ENCODE assay signal across 33 cellular contexts in genomic region chr1:1148569-1148968, GRCh38. TPM values are rescaled to one million over a fixed set of nuclear protein-coding genes. Genes with fewer than 3 reads are reported as not detected.
"Had no signal": no experiment of that assay in that cellular context is flagged by ENCODE, and none has a peak within 500 bp of the region (broad histone marks: within the 10 kb centered on the region; RNA-seq: fewer than 3 reads in every experiment).

No MANE protein-coding gene starts in this region.

- H3K79me2 ChIP-seq: hepatocyte had no signal

- H3K27ac Mint-ChIP-seq: nephron; neural progenitor cell; stimulated activated naive B cell treated with anti-CD40 and anti-IgM and Interleukin-4, amounts not matched to agents 10 μg/mL and 1 μg/mL and 100 μg/mL, for 72 hours; stimulated activated naive CD8-positive, alpha-beta T cell treated with anti-CD3 and anti-CD28 coated beads, Interleukin-15, Interleukin-2, amounts not matched to agents 100 ng/mL and 50 ng/mL, for 24 hours had no signal

- H3K36me3 ChIP-seq: gastrocnemius medialis, heart left ventricle, neural progenitor cell, ovary, sigmoid colon, thoracic aorta, tibial nerve, upper lobe of right lung, uterus had no signal

- H3K4me3 Mint-ChIP-seq: naive thymus-derived CD4-positive, alpha-beta T cell; nephron; neural progenitor cell; stimulated activated naive B cell treated with anti-CD40 and anti-IgM and Interleukin-4, amounts not matched to agents 10 μg/mL and 1 μg/mL and 100 μg/mL, for 72 hours; stimulated activated naive CD8-positive, alpha-beta T cell treated with anti-CD3 and anti-CD28 coated beads, Interleukin-15, Interleukin-2, amounts not matched to agents 100 ng/mL and 50 ng/mL, for 24 hours had no signal

- H3K4me1 Mint-ChIP-seq: nephron had no signal

- H3K4me1 ChIP-seq: gastrocnemius medialis, neural progenitor cell, psoas muscle, sigmoid colon, upper lobe of right lung, uterus had no signal

- H3K27me3 Mint-ChIP-seq: naive thymus-derived CD4-positive, alpha-beta T cell; stimulated activated naive B cell treated with anti-CD40 and anti-IgM and Interleukin-4, amounts not matched to agents 10 μg/mL and 1 μg/mL and 100 μg/mL, for 72 hours; stimulated activated naive CD8-positive, alpha-beta T cell treated with anti-CD3 and anti-CD28 coated beads, Interleukin-15, Interleukin-2, amounts not matched to agents 100 ng/mL and 50 ng/mL, for 24 hours had no signal

- ATAC-seq: esophagus mucosa; gastrocnemius medialis; heart left ventricle; left lobe of liver; naive thymus-derived CD4-positive, alpha-beta T cell; psoas muscle; right cardiac atrium; stimulated activated naive B cell treated with anti-CD40 and anti-IgM and Interleukin-4, amounts not matched to agents 10 μg/mL and 1 μg/mL and 100 μg/mL, for 72 hours; upper lobe of right lung had no signal

- H3K27me3 ChIP-seq: dorsolateral prefrontal cortex, heart left ventricle, hepatocyte, neural progenitor cell, ovary, upper lobe of right lung, uterus had no signal

- H3K27ac ChIP-seq: dorsolateral prefrontal cortex, epithelial cell of prostate, gastrocnemius medialis, heart left ventricle, hepatocyte, neural progenitor cell, ovary, psoas muscle, sigmoid colon, thoracic aorta, tibial nerve, upper lobe of right lung, uterus had no signal

- DNase-seq: dorsolateral prefrontal cortex; effector CD4-positive, alpha-beta T cell; foreskin fibroblast; gastrocnemius medialis; heart left ventricle; kidney; mesendoderm; midbrain; naive thymus-derived CD4-positive, alpha-beta T cell; nucleus accumbens; ovary; posterior cingulate gyrus; psoas muscle; right cardiac atrium; sigmoid colon; stimulated activated CD4-positive, alpha-beta T cell treated with anti-CD3 and anti-CD28 coated beads, Interleukin-2, amount 100 ng/mL, for 24 hours; stimulated activated CD4-positive, alpha-beta T cell treated with anti-CD3 and anti-CD28 coated beads, Interleukin-4, amount 100 ng/mL, for 24 hours; stimulated activated naive B cell treated with anti-CD40 and anti-IgM and Interleukin-4, amounts not matched to agents 10 μg/mL and 1 μg/mL and 100 μg/mL, for 72 hours; upper lobe of right lung; uterus had no signal

- H2AFZ ChIP-seq: hepatocyte, neural progenitor cell had no signal

- H3K4me3 ChIP-seq: dorsolateral prefrontal cortex, gastrocnemius medialis, heart left ventricle, hepatocyte, lung, neural progenitor cell, ovary, psoas muscle, sigmoid colon, thoracic aorta, tibial nerve, upper lobe of right lung, uterus had no signal

- H3K9me3 ChIP-seq: gastrocnemius medialis, heart left ventricle, ovary, psoas muscle, sigmoid colon, upper lobe of right lung, uterus had no signal

- H3K4me2 ChIP-seq: hepatocyte, neural progenitor cell had no signal

- H3K9ac ChIP-seq: neural progenitor cell had no signal

RNA-seq across cellular contexts. Expression of gene TTLL10, which starts 25.1 kb away (rescaled TPM):
- total RNA-seq: glomerular endothelial cell, hepatocyte, left lobe of liver, liver, right cardiac atrium, sigmoid colon, skeletal muscle tissue, thoracic aorta, tibial nerve, upper lobe of right lung had no signal
- polyA plus RNA-seq: liver; naive thymus-derived CD4-positive, alpha-beta T cell; ovary had no signal

RNA-seq across cellular contexts. Expression of gene TNFRSF18, which starts 57.8 kb away (rescaled TPM):
- total RNA-seq: gastrocnemius medialis, hepatocyte, left lobe of liver had no signal
